ENCODE assay signal across 12 cellular contexts in genomic region chr2:170751555-170751954, GRCh38. TPM values are rescaled to one million over a fixed set of nuclear protein-coding genes. Genes with fewer than 3 reads are reported as not detected.
DNase-seq lines count a peak whose midpoint lies in the region; ATAC-seq and TF ChIP-seq lines count a peak whose summit lies in the region.
"Not testable (repeated sequence)": the region's sequence is repeated elsewhere in the genome, so short reads cannot be mapped to it uniquely, and the experiment has no call there.
"Had no signal": no experiment of that assay in that cellular context is flagged by ENCODE, and none has a peak within 500 bp of the region (broad histone marks: within the 10 kb centered on the region; RNA-seq: fewer than 3 reads in every experiment).

No MANE protein-coding gene starts in this region.

- H3K9me3 ChIP-seq in DND-41 (ENCODE audit: insufficient read depth, low read length, severe bottlenecking); RWPE2 (ENCODE audit: severe bottlenecking); psoas muscle; upper lobe of right lung: not testable (repeated sequence)

- not testable (repeated sequence) for H3K4me1 ChIP-seq in DND-41 (ENCODE audit: insufficient read depth, low read length); RWPE2 (ENCODE audit: insufficient read depth, poor library complexity, severe bottlenecking); psoas muscle; upper lobe of right lung

- not testable (repeated sequence) for TF ChIP-seq CTCF in DND-41 (IDR thresholded peaks at IDR 0.05; ENCODE audit: borderline replicate concordance, extremely low read depth, low read length, poor library complexity, severe bottlenecking); RWPE2 (IDR thresholded peaks at IDR 0.05; ENCODE audit: poor library complexity, severe bottlenecking); psoas muscle (IDR thresholded peaks at IDR 0.05); upper lobe of right lung (IDR thresholded peaks at IDR 0.05)

- not testable (repeated sequence) for H3K4me3 Mint-ChIP-seq in activated T-cell treated with anti-CD3 and anti-CD28 coated beads, Interleukin-2, amount 50 U/mL, for 72 hours

- not testable (repeated sequence) for H3K4me1 Mint-ChIP-seq in activated T-cell treated with anti-CD3 and anti-CD28 coated beads, Interleukin-2, amount 50 U/mL, for 72 hours (ENCODE audit: low read depth)

- not testable (repeated sequence) for H3K4me3 ChIP-seq in DND-41 (ENCODE audit: low read depth in 1 of 2, low read length in 2 of 2); RWPE2 (ENCODE audit: severe bottlenecking); psoas muscle; upper lobe of right lung

- H3K9ac ChIP-seq in DND-41 (ENCODE audit: low read depth, low read length): not testable (repeated sequence)

- ATAC-seq in DND-41 (ENCODE audit: insufficient read depth, low read depth): peak; percentile 52; the same call in 1 of the 3 replicates
- ATAC-seq in RWPE2 (ENCODE audit: low read depth): peak; percentile 74
- ATAC-seq in activated T-cell treated with anti-CD3 and anti-CD28 coated beads, Interleukin-2, amount 50 U/mL, for 72 hours (replicated peaks in 1 of 2): peak; percentile 64 to 67
- peak; percentile 44 for ATAC-seq in esophagus mucosa
- peak; percentile 58 for ATAC-seq in left ventricle myocardium superior
- peak; percentile 57 to 79 (median 75) for ATAC-seq in psoas muscle
- peak; percentile 71 for ATAC-seq in upper lobe of right lung

- H4K20me1 ChIP-seq in DND-41 (ENCODE audit: insufficient read depth, low read length): not testable (repeated sequence)

- not testable (repeated sequence) for H3K27ac Mint-ChIP-seq in activated T-cell treated with anti-CD3 and anti-CD28 coated beads, Interleukin-2, amount 50 U/mL, for 72 hours

- not testable (repeated sequence) for H3K4me2 ChIP-seq in DND-41 (ENCODE audit: insufficient read depth, low read length)

- not testable (repeated sequence) for DNase-seq in DND-41; RWPE2 (ENCODE audit: low spot score); activated T-cell treated with anti-CD3 and anti-CD28 coated beads, Interleukin-2, amount 50 U/mL, for 72 hours; left ventricle myocardium superior; psoas muscle; upper lobe of right lung

- not testable (repeated sequence) for H3K27ac ChIP-seq in DND-41 (ENCODE audit: low read length); RWPE2 (ENCODE audit: poor library complexity, severe bottlenecking); psoas muscle; upper lobe of right lung

- not testable (repeated sequence) for H3K9me3 Mint-ChIP-seq in activated T-cell treated with anti-CD3 and anti-CD28 coated beads, Interleukin-2, amount 50 U/mL, for 72 hours

- not testable (repeated sequence) for H3K36me3 ChIP-seq in DND-41 (ENCODE audit: insufficient read depth, low read length); RWPE2 (ENCODE audit: low read depth); psoas muscle (ENCODE audit: insufficient read depth in 1 of 2, low read depth in 1 of 2); upper lobe of right lung

- not testable (repeated sequence) for H3K79me2 ChIP-seq in DND-41 (ENCODE audit: insufficient read depth, low read length)

- H2AFZ ChIP-seq in DND-41 (ENCODE audit: low read depth, low read length): not testable (repeated sequence)

- WGBS in psoas muscle, 3 donors: 94 to 96% (median 95%) methylated on average over 12 of the region's 12 CpGs

- not testable (repeated sequence) for H3K36me3 Mint-ChIP-seq in activated T-cell treated with anti-CD3 and anti-CD28 coated beads, Interleukin-2, amount 50 U/mL, for 72 hours (ENCODE audit: insufficient read depth in 2 of 2)

- H3K27me3 Mint-ChIP-seq in activated T-cell treated with anti-CD3 and anti-CD28 coated beads, Interleukin-2, amount 50 U/mL, for 72 hours (ENCODE audit: low read depth): peaks cover 18% of the 10 kb centered on the region

- peaks cover 12% of the 10 kb centered on the region for H3K27me3 ChIP-seq in DND-41 (ENCODE audit: insufficient read depth, low read length, poor library complexity)
- not testable (repeated sequence) for H3K27me3 ChIP-seq in RWPE2 (ENCODE audit: insufficient read depth, poor library complexity, severe bottlenecking); psoas muscle (ENCODE audit: insufficient read depth in 3 of 3, low read length in 2 of 3); upper lobe of right lung

- intact Hi-C loops in left ventricle myocardium superior (cut with micrococcal nuclease); psoas muscle (cut with DNase I); upper lobe of right lung (cut with DNase I): not testable (repeated sequence)

RNA-seq across cellular contexts. Expression of gene ERICH2, which starts 18.6 kb away (rescaled TPM):
- total RNA-seq in activated T-cell treated with anti-CD3 and anti-CD28 coated beads, Interleukin-2, amount 50 U/mL, for 72 hours: under 1 TPM; 0.46 to 0.58 TPM
- not detected for total RNA-seq in esophagus mucosa
- total RNA-seq in left ventricle myocardium superior: 1.2 TPM
- under 1 TPM in 2 of 4 donors, not detected in 2; 0.54 to 0.64 TPM for total RNA-seq in psoas muscle
- under 1 TPM; 0.17 to 0.40 (median 0.24) TPM for polyA plus RNA-seq in psoas muscle
- total RNA-seq in upper lobe of right lung: 5.6 TPM
- total RNA-seq: CD4-positive, alpha-beta memory T cell; GM23338; HT-29 had no signal
- polyA plus RNA-seq: CD14-positive monocyte had no signal

RNA-seq across cellular contexts. Expression of gene SP5, which starts 36.4 kb away (rescaled TPM):
- 1 to 10 TPM in 1 of 2 donors, not detected in 1; 1.4 TPM for total RNA-seq in activated T-cell treated with anti-CD3 and anti-CD28 coated beads, Interleukin-2, amount 50 U/mL, for 72 hours
- total RNA-seq in esophagus mucosa: 0.16 TPM
- 0.12 TPM for total RNA-seq in left ventricle myocardium superior
- total RNA-seq in psoas muscle: 1 to 10 TPM in 1 of 4 donors, under 1 TPM in 2, not detected in 1; 0.11 to 1.0 (median 0.13) TPM
- under 1 TPM; 0.07 to 0.13 (median 0.08) TPM for polyA plus RNA-seq in psoas muscle
- total RNA-seq in upper lobe of right lung: 2.5 TPM
- total RNA-seq: CD4-positive, alpha-beta memory T cell; G401 had no signal
- polyA plus RNA-seq: CD14-positive monocyte; CD4-positive, alpha-beta memory T cell had no signal
